In genomic region chr19:55678121-55678671, GRCh38 we compare ENCODE assay signal across 8 cellular contexts. TPM values are rescaled to one million over a fixed set of nuclear protein-coding genes. Genes with fewer than 3 reads are reported as not detected.
DNase-seq lines count a peak whose midpoint lies in the region; ATAC-seq and TF ChIP-seq lines count a peak whose summit lies in the region.

No MANE protein-coding gene starts in this region.

- ATAC-seq in GM19043 (IDR thresholded peaks at IDR 0.05; ENCODE audit: low read depth, unreplicated experiment) = peak; percentile 79
- peak; percentile 72 for ATAC-seq in HG03103 (IDR thresholded peaks at IDR 0.05; ENCODE audit: low read depth, unreplicated experiment)
- no peak for ATAC-seq in activated naive CD8-positive, alpha-beta T cell treated with anti-CD3 and anti-CD28 coated beads, Interleukin-2, amount 10 ng/mL, durations not matched to agents 7 days and 5 days (ENCODE audit: low read depth)

- H2BK15ac ChIP-seq in neuronal stem cell (ENCODE audit: low read length) = no peak overlapping the region

- no peaks in the 10 kb centered on the region for H3K9me3 Mint-ChIP-seq in activated naive CD8-positive, alpha-beta T cell treated with anti-CD3 and anti-CD28 coated beads, Interleukin-2, amount 10 ng/mL, durations not matched to agents 7 days and 5 days

- peaks cover 64% of the 10 kb centered on the region for H3K4me1 ChIP-seq in BLaER1
- H3K4me1 ChIP-seq in neuronal stem cell (ENCODE audit: control insufficient read depth in 2 of 2, insufficient read depth in 1 of 2, low read depth in 1 of 2, low read length in 2 of 2) = peaks cover 3 to 22% of the 10 kb centered on the region in 2 donors

- CTCF ChIA-PET in RWPE1 (lab: Yijun Ruan, JAX) = no interaction called here

- no peak overlapping the region for H4K8ac ChIP-seq in neuronal stem cell (ENCODE audit: low read depth, low read length)

- H3K4me1 Mint-ChIP-seq in activated naive CD8-positive, alpha-beta T cell treated with anti-CD3 and anti-CD28 coated beads, Interleukin-2, amount 10 ng/mL, durations not matched to agents 7 days and 5 days = peaks cover 31% of the 10 kb centered on the region

- no peak overlapping the region for H2BK5ac ChIP-seq in neuronal stem cell (ENCODE audit: low read length)

- no peak for DNase-seq in activated naive CD8-positive, alpha-beta T cell treated with anti-CD3 and anti-CD28 coated beads, Interleukin-2, amount 10 ng/mL, durations not matched to agents 7 days and 5 days
- DNase-seq in neuronal stem cell (ENCODE audit: low spot score) (no peak), RWPE1 (ENCODE audit: low spot score) (no peak)
- DNase-seq in stimulated activated naive CD4-positive, alpha-beta T cell treated with Interleukin-2 at 50 U/mL for 16 hours (lab: John Stamatoyannopoulos, UW) = no peak
- no peak for DNase-seq in activated naive CD4-positive, alpha-beta T cell (lab: John Stamatoyannopoulos, UW)

- H2AK5ac ChIP-seq in neuronal stem cell (ENCODE audit: low read depth, low read length) = peak overlapping the region; percentile 45

- no peak overlapping the region for H3K18ac ChIP-seq in neuronal stem cell (ENCODE audit: low read length)

- no peaks in the 10 kb centered on the region for H3K27me3 Mint-ChIP-seq in activated naive CD8-positive, alpha-beta T cell treated with anti-CD3 and anti-CD28 coated beads, Interleukin-2, amount 10 ng/mL, durations not matched to agents 7 days and 5 days

- peak overlapping the region; percentile 3 for H3K4me3 Mint-ChIP-seq in activated naive CD8-positive, alpha-beta T cell treated with anti-CD3 and anti-CD28 coated beads, Interleukin-2, amount 10 ng/mL, durations not matched to agents 7 days and 5 days

- peak overlapping the region; percentile 59 for H3K27ac Mint-ChIP-seq in activated naive CD8-positive, alpha-beta T cell treated with anti-CD3 and anti-CD28 coated beads, Interleukin-2, amount 10 ng/mL, durations not matched to agents 7 days and 5 days

- H3K9ac ChIP-seq in BLaER1 (peak overlapping the region; percentile 99), neuronal stem cell (ENCODE audit: low read depth, low read length, poor library complexity) (peak overlapping the region; percentile 30)

- H3K4me3 ChIP-seq in BLaER1 (peak overlapping the region; percentile 98), neuronal stem cell (ENCODE audit: low read length in 2 of 2) (no peak overlapping the region)

- POLR2A ChIA-PET in activated naive CD8-positive, alpha-beta T cell treated with anti-CD3 and anti-CD28 coated beads, Interleukin-2, amount 10 ng/mL, durations not matched to agents 7 days and 5 days (lab: Charles Lee) = no interaction called here
- POLR2A ChIA-PET in RWPE1 (lab: Yijun Ruan, JAX; ENCODE audit: low non-redundant PET) = no interaction called here

- H3K4ac ChIP-seq in neuronal stem cell (ENCODE audit: low read length) = no peak overlapping the region

- H2AFZ ChIP-seq in neuronal stem cell (ENCODE audit: low read length) = no peak overlapping the region

- H2BK120ac ChIP-seq in neuronal stem cell (ENCODE audit: low read depth, low read length) = no peak overlapping the region

- peaks cover 94% of the 10 kb centered on the region for H4K20me1 ChIP-seq in BLaER1

- WGBS in neuronal stem cell (ENCODE audit: extremely low coverage in 2 of 2, insufficient read length in 2 of 2, insufficient replicate concordance in 1 of 2), 2 donors = no CpG with 5 or more reads among the region's 21 CpGs

- H3K27ac ChIP-seq in BLaER1 (peak overlapping the region; percentile 98), neuronal stem cell (replicated peaks; ENCODE audit: low read length) (no peak overlapping the region), RWPE1 (no peak overlapping the region; the same call in 1 of the 2 replicates)

- H3K36me3 Mint-ChIP-seq in activated naive CD8-positive, alpha-beta T cell treated with anti-CD3 and anti-CD28 coated beads, Interleukin-2, amount 10 ng/mL, durations not matched to agents 7 days and 5 days = peaks cover 10% of the 10 kb centered on the region

- peaks cover 20% of the 10 kb centered on the region for H3K79me1 ChIP-seq in neuronal stem cell (ENCODE audit: low read depth, low read length)

- no peak overlapping the region for H4K91ac ChIP-seq in neuronal stem cell (ENCODE audit: low read depth, low read length, poor library complexity)

- no peak overlapping the region for H2BK12ac ChIP-seq in neuronal stem cell (ENCODE audit: low read length)

- H3K36me3 ChIP-seq in BLaER1 (peaks cover 55% of the 10 kb centered on the region), neuronal stem cell (replicated peaks in 1 of 2; ENCODE audit: control insufficient read depth in 2 of 2, insufficient read depth in 2 of 2, low read length in 2 of 2) (peaks cover 33 to 68% of the 10 kb centered on the region in 2 donors)

- H3K4me2 ChIP-seq in BLaER1 (peak overlapping the region; percentile 98), neuronal stem cell (ENCODE audit: insufficient read depth, low read length, poor library complexity, severe bottlenecking) (no peak overlapping the region)

- H3K9me3 ChIP-seq in BLaER1 = no peaks in the 10 kb centered on the region
- H3K9me3 ChIP-seq in neuronal stem cell (replicated peaks in 1 of 2; ENCODE audit: control insufficient read depth in 2 of 2, insufficient read depth in 1 of 2, low read depth in 1 of 2, low read length in 2 of 2) = no peaks in the 10 kb centered on the region

- TF ChIP-seq CTCF in RWPE1 (conservative IDR thresholded peaks at IDR 0.05; ENCODE audit: low read depth) = no peak

- no peak overlapping the region for H3K23ac ChIP-seq in neuronal stem cell (ENCODE audit: low read depth, low read length, poor library complexity)

- H3K27me3 ChIP-seq in BLaER1 = no peaks in the 10 kb centered on the region
- no peaks in the 10 kb centered on the region for H3K27me3 ChIP-seq in neuronal stem cell (ENCODE audit: control insufficient read depth in 3 of 3, insufficient read depth in 3 of 3, low read depth in 1 of 3, low read length in 3 of 3)

- no peak overlapping the region for H3K14ac ChIP-seq in neuronal stem cell (ENCODE audit: low read length)

RNA-seq across cellular contexts. Expression of gene EPN1, which starts 3.2 kb away (rescaled TPM):
- 10 to 100 TPM; 55.3 to 58.2 TPM for total RNA-seq in activated naive CD8-positive, alpha-beta T cell treated with anti-CD3 and anti-CD28 coated beads, Interleukin-2, amount 10 ng/mL, durations not matched to agents 7 days and 5 days
- 91.8 TPM for polyA plus RNA-seq in neuronal stem cell (2013, experiment 1 of 2)
- polyA plus RNA-seq in neuronal stem cell (2013, experiment 2 of 2) = 89.2 TPM

RNA-seq across cellular contexts. Expression of gene U2AF2, which starts 23.4 kb away (rescaled TPM):
- 100 to 1,000 TPM; 257 to 267 TPM for total RNA-seq in activated naive CD8-positive, alpha-beta T cell treated with anti-CD3 and anti-CD28 coated beads, Interleukin-2, amount 10 ng/mL, durations not matched to agents 7 days and 5 days
- polyA plus RNA-seq in neuronal stem cell (2013, experiment 1 of 2) = 155 TPM
- 147 TPM for polyA plus RNA-seq in neuronal stem cell (2013, experiment 2 of 2)

RNA-seq across cellular contexts. Expression of gene CCDC106, which starts 30.2 kb away (rescaled TPM):
- 10 to 100 TPM; 12.1 to 13.4 TPM for total RNA-seq in activated naive CD8-positive, alpha-beta T cell treated with anti-CD3 and anti-CD28 coated beads, Interleukin-2, amount 10 ng/mL, durations not matched to agents 7 days and 5 days
- 19.8 TPM for polyA plus RNA-seq in neuronal stem cell (2013, experiment 1 of 2)
- polyA plus RNA-seq in neuronal stem cell (2013, experiment 2 of 2) = 19.8 TPM

RNA-seq across cellular contexts. Expression of gene ZNF581, which starts 34.7 kb away (rescaled TPM):
- total RNA-seq in activated naive CD8-positive, alpha-beta T cell treated with anti-CD3 and anti-CD28 coated beads, Interleukin-2, amount 10 ng/mL, durations not matched to agents 7 days and 5 days = 10 to 100 TPM; 28.6 to 31.7 TPM
- polyA plus RNA-seq in neuronal stem cell (2013, experiment 1 of 2) = 37.9 TPM
- 37.2 TPM for polyA plus RNA-seq in neuronal stem cell (2013, experiment 2 of 2)

RNA-seq across cellular contexts. Expression of gene ZNF580, which starts 37.4 kb away (rescaled TPM):
- total RNA-seq in activated naive CD8-positive, alpha-beta T cell treated with anti-CD3 and anti-CD28 coated beads, Interleukin-2, amount 10 ng/mL, durations not matched to agents 7 days and 5 days = 10 to 100 TPM; 56.6 to 59.8 TPM
- polyA plus RNA-seq in neuronal stem cell (2013, experiment 1 of 2) = 42.3 TPM
- 43.4 TPM for polyA plus RNA-seq in neuronal stem cell (2013, experiment 2 of 2)
